In genomic region chr4:89156515-89156914, GRCh38 we compare ENCODE assay signal across 19 cellular contexts.
"Had no signal": no experiment of that assay in that cellular context is flagged by ENCODE, and none has a peak within 500 bp of the region (broad histone marks: within the 10 kb centered on the region; RNA-seq: fewer than 3 reads in every experiment).

No MANE protein-coding gene starts in this region.

- H3K4me1 Mint-ChIP-seq: memory B cell; natural killer cell; stimulated activated effector memory CD8-positive, alpha-beta T cell treated with anti-CD3 and anti-CD28 coated beads, Interleukin-12 subunit alpha, Interleukin-12 subunit beta, amount 100 ng/mL, for 72 hours had no signal

- H3K4me3 Mint-ChIP-seq: memory B cell; natural killer cell; stimulated activated effector memory CD8-positive, alpha-beta T cell treated with anti-CD3 and anti-CD28 coated beads, Interleukin-12 subunit alpha, Interleukin-12 subunit beta, amount 100 ng/mL, for 72 hours had no signal

- H3K27ac Mint-ChIP-seq: memory B cell; natural killer cell; stimulated activated effector memory CD8-positive, alpha-beta T cell treated with anti-CD3 and anti-CD28 coated beads, Interleukin-12 subunit alpha, Interleukin-12 subunit beta, amount 100 ng/mL, for 72 hours had no signal

- H3K36me3 Mint-ChIP-seq: memory B cell; natural killer cell; stimulated activated effector memory CD8-positive, alpha-beta T cell treated with anti-CD3 and anti-CD28 coated beads, Interleukin-12 subunit alpha, Interleukin-12 subunit beta, amount 100 ng/mL, for 72 hours had no signal

- H3K27me3 Mint-ChIP-seq: memory B cell had no signal

- DNase-seq: dorsolateral prefrontal cortex; effector CD4-positive, alpha-beta T cell; head of caudate nucleus; kidney; natural killer cell; occipital lobe; ovary; posterior cingulate gyrus; psoas muscle; right cardiac atrium; sigmoid colon; stimulated activated CD4-positive, alpha-beta T cell treated with anti-CD3 and anti-CD28 coated beads, Interleukin-2, amount 100 ng/mL, for 24 hours; stimulated activated CD4-positive, alpha-beta T cell treated with anti-CD3 and anti-CD28 coated beads, Interleukin-4, amount 100 ng/mL, for 24 hours; stimulated activated naive CD4-positive, alpha-beta T cell treated with Interleukin-2 at 50 U/mL for 16 hours; stomach; thyroid gland; trophoblast cell had no signal

- H3K9me3 Mint-ChIP-seq: memory B cell; natural killer cell; stimulated activated effector memory CD8-positive, alpha-beta T cell treated with anti-CD3 and anti-CD28 coated beads, Interleukin-12 subunit alpha, Interleukin-12 subunit beta, amount 100 ng/mL, for 72 hours had no signal
